ENCODE assay signal across 19 cellular contexts in the genomic region with DNA sequence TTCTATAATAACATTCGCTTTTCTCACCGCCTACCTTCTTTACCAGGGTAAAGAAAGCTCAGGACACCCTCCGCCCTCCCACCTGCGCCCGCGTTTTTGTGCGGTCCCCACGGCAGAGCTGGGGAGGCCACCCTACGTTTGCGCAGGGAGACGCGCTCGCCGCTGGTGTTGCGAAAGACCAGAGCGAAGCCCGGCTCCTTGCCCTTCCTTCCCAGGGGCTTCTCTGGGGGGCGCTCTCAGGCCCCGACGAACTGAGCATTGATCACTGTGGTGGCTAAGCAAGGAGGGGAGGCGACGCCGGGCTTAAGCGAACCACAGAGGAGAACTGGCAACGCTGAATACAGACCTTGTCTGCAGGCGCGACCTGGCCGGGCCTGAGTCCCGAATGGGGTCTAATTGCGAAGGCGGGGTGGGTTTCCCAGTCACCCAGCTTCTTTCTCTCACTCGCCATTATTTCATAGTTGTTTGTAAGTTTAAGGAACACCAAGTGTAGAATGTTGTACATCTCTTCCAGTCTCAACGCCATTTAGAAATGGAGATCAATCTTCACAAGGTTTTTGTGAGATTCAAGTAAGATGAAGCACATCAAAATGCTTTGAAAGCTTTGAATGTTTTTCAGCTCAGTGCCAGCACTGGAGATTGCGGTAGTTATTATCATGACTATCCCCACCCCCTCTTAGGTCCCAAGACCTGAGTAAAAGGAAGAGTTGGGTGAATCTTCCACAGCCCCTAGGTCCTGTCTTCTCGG. TPM values are rescaled to one million over a fixed set of nuclear protein-coding genes. Genes with fewer than 3 reads are reported as not detected.
DNase-seq lines count a peak whose midpoint lies in the region; ATAC-seq, FAIRE-seq and TF ChIP-seq lines count a peak whose summit lies in the region.
"Had no signal": no experiment of that assay in that cellular context is flagged by ENCODE, and none has a peak within 500 bp of the region (broad histone marks: within the 10 kb centered on the region; RNA-seq: fewer than 3 reads in every experiment).

No MANE protein-coding gene starts in this region.

- BruUV-seq in endothelial cell of umbilical vein (replicated peaks; lab: Mats Ljungman, UMichigan) = no TSS peak
- no TSS peak for BruUV-seq in OCI-LY7 (replicated peaks; lab: Mats Ljungman, UMichigan)

- no peaks in the 10 kb centered on the region for H3K9me3 ChIP-seq in endothelial cell of umbilical vein (replicated peaks; ENCODE audit: control insufficient read depth, insufficient read depth, low read length)
- H3K9me3 ChIP-seq in OCI-LY7 (ENCODE audit: low read length) = no peaks in the 10 kb centered on the region
- H3K9me3 ChIP-seq: neutrophil had no signal

- no peaks in the 10 kb centered on the region for H3K9me3 Mint-ChIP-seq in osteocyte (ENCODE audit: unreplicated experiment)
- no peaks in the 10 kb centered on the region for H3K9me3 Mint-ChIP-seq in stimulated activated memory B cell treated with anti-CD40 and anti-IgM and Interleukin-4, amounts not matched to agents 10 μg/mL and 1 μg/mL and 100 μg/mL, for 72 hours
- H3K9me3 Mint-ChIP-seq: activated naive CD4-positive, alpha-beta T cell treated with anti-CD3 and anti-CD28 coated beads for 36 hours had no signal

- no peak overlapping the region for H3K4me3 ChIP-seq in endothelial cell of umbilical vein (replicated peaks in 1 of 3; ENCODE audit: insufficient read depth in 1 of 3, low read depth in 1 of 3, low read length in 3 of 3)
- H3K4me3 ChIP-seq in OCI-LY7 (ENCODE audit: low read depth, low read length, poor library complexity, severe bottlenecking) = no peak overlapping the region

- FAIRE-seq in GM19239 (lab: Jason Lieb, UNC) (no peak), endothelial cell of umbilical vein (lab: Jason Lieb, UNC) (no peak)
- FAIRE-seq: small intestine had no signal

- intact Hi-C loops in endothelial cell of umbilical vein (cut with micrococcal nuclease) = loop anchor here (5.0 kb wide), 1 partner anchor 136 kb away; no protein-coding TSS in a partner anchor
- intact Hi-C loops in OCI-LY7 (cut with micrococcal nuclease; ENCODE audit: unreplicated experiment) = no loop called here

- H3K27me3 ChIP-seq in endothelial cell of umbilical vein (ENCODE audit: control insufficient read depth in 2 of 2, insufficient read depth in 2 of 2, low read length in 2 of 2) = peaks cover 90 to 93% of the 10 kb centered on the region in 2 experiments

- dilution Hi-C loops in endothelial cell of umbilical vein (cut with MboI; ENCODE audit: extremely low pct_ligation_motif_present, low sequenced_read_pairs) = no loop called here

- H2AFZ ChIP-seq in endothelial cell of umbilical vein (ENCODE audit: low read depth, low read length) = no peak overlapping the region
- no peak overlapping the region for H2AFZ ChIP-seq in OCI-LY7 (ENCODE audit: low read length)

- H3K36me3 Mint-ChIP-seq in osteocyte (ENCODE audit: unreplicated experiment) = no peaks in the 10 kb centered on the region
- no peaks in the 10 kb centered on the region for H3K36me3 Mint-ChIP-seq in stimulated activated memory B cell treated with anti-CD40 and anti-IgM and Interleukin-4, amounts not matched to agents 10 μg/mL and 1 μg/mL and 100 μg/mL, for 72 hours

- no peak for TF ChIP-seq CTCF in endothelial cell of umbilical vein (IDR thresholded peaks at IDR 0.05; ENCODE audit: extremely low read depth in 1 of 2, insufficient read depth in 1 of 2, low read depth in 1 of 2, low read length in 2 of 2)
- TF ChIP-seq CTCF in osteocyte (IDR thresholded peaks at IDR 0.05) = no peak
- no peak for TF ChIP-seq CTCF in OCI-LY7 (conservative IDR thresholded peaks at IDR 0.05; ENCODE audit: low read length)

- POLR2A ChIA-PET in endothelial cell of umbilical vein (lab: Charles Lee) (no interaction called here), OCI-LY7 (lab: Charles Lee) (interaction anchor here (0.6 kb wide), 2 partner anchors 289 to 882 kb away, joined by 3 read pairs; no protein-coding TSS in a partner anchor)

- H3K4me1 Mint-ChIP-seq in osteocyte (ENCODE audit: unreplicated experiment) = peaks cover 22% of the 10 kb centered on the region
- no peaks in the 10 kb centered on the region for H3K4me1 Mint-ChIP-seq in stimulated activated memory B cell treated with anti-CD40 and anti-IgM and Interleukin-4, amounts not matched to agents 10 μg/mL and 1 μg/mL and 100 μg/mL, for 72 hours

- H3K4me3 Mint-ChIP-seq in osteocyte (ENCODE audit: unreplicated experiment) = no peak overlapping the region
- H3K4me3 Mint-ChIP-seq in stimulated activated memory B cell treated with anti-CD40 and anti-IgM and Interleukin-4, amounts not matched to agents 10 μg/mL and 1 μg/mL and 100 μg/mL, for 72 hours = no peak overlapping the region
- H3K4me3 Mint-ChIP-seq: activated naive CD4-positive, alpha-beta T cell treated with anti-CD3 and anti-CD28 coated beads for 36 hours had no signal

- peaks cover 75% of the 10 kb centered on the region for H3K27me3 Mint-ChIP-seq in osteocyte (ENCODE audit: unreplicated experiment)
- peaks cover 82% of the 10 kb centered on the region for H3K27me3 Mint-ChIP-seq in stimulated activated memory B cell treated with anti-CD40 and anti-IgM and Interleukin-4, amounts not matched to agents 10 μg/mL and 1 μg/mL and 100 μg/mL, for 72 hours

- TF ChIP-seq POLR2A in endothelial cell of umbilical vein (IDR thresholded peaks at IDR 0.05; ENCODE audit: low read depth, low read length) = no peak

- no peaks in the 10 kb centered on the region for H3K9me2 ChIP-seq in OCI-LY7 (ENCODE audit: insufficient read depth, low read length)

- DNase-seq in NCI-H2107 (lab: John Stamatoyannopoulos, UW) (peak; percentile 51), NCI-H2107 treated with DMSO at 0.1 percent for 48 hours (lab: John Stamatoyannopoulos, UW; ENCODE audit: unreplicated experiment) (no peak), GM19239 (ENCODE audit: insufficient read length, low spot score) (peak; percentile 4), endothelial cell of umbilical vein (ENCODE audit: low read depth, low spot score) (no peak), osteocyte (ENCODE audit: extremely low spot score, unreplicated experiment) (peak; percentile 77), OCI-LY7 (ENCODE audit: low spot score) (no peak)
- DNase-seq: 8988T; activated naive CD4-positive, alpha-beta T cell treated with anti-CD3 and anti-CD28 coated beads for 36 hours; C1 segment of cervical spinal cord; dorsolateral prefrontal cortex; KBM-7; NCI-H1105 treated with DMSO at 0.1 percent for 48 hours; NCI-H446 treated with DMSO at 0.1 percent for 48 hours; PC-9; small intestine; stimulated activated naive CD8-positive, alpha-beta T cell treated with anti-CD3 and anti-CD28 coated beads, Interleukin-15, Interleukin-2, amounts not matched to agents 100 U/mL and 50 U/mL, for 24 hours had no signal

- no peaks in the 10 kb centered on the region for H3K36me3 ChIP-seq in endothelial cell of umbilical vein (ENCODE audit: control insufficient read depth in 2 of 2, extremely low read depth in 1 of 2, insufficient read depth in 2 of 2, low read length in 2 of 2)
- no peaks in the 10 kb centered on the region for H3K36me3 ChIP-seq in OCI-LY7 (ENCODE audit: insufficient read depth, low read length)
- H3K36me3 ChIP-seq: neutrophil had no signal

- CTCF ChIA-PET in endothelial cell of umbilical vein (lab: Charles Lee) (interaction anchor here (0.9 to 2.6 kb wide), 3 partner anchors 18 to 628 kb away, joined by 3 to 11 read pairs (median 10); no protein-coding TSS in a partner anchor), OCI-LY7 (lab: Charles Lee; ENCODE audit: unreplicated experiment) (no interaction called here)

- no peak overlapping the region for H3K27ac Mint-ChIP-seq in osteocyte (ENCODE audit: unreplicated experiment)
- no peak overlapping the region for H3K27ac Mint-ChIP-seq in stimulated activated memory B cell treated with anti-CD40 and anti-IgM and Interleukin-4, amounts not matched to agents 10 μg/mL and 1 μg/mL and 100 μg/mL, for 72 hours
- H3K27ac Mint-ChIP-seq: activated naive CD4-positive, alpha-beta T cell treated with anti-CD3 and anti-CD28 coated beads for 36 hours had no signal

- H3K79me2 ChIP-seq in endothelial cell of umbilical vein (ENCODE audit: control insufficient read depth, insufficient read depth, low read length) = no peaks in the 10 kb centered on the region
- H3K79me2 ChIP-seq in OCI-LY7 (ENCODE audit: insufficient read depth, low read depth, low read length) = no peaks in the 10 kb centered on the region

- ATAC-seq in stimulated activated memory B cell treated with anti-CD40 and anti-IgM and Interleukin-4, amounts not matched to agents 10 μg/mL and 1 μg/mL and 100 μg/mL, for 72 hours = no peak
- ATAC-seq in GM18517 (IDR thresholded peaks at IDR 0.05; ENCODE audit: unreplicated experiment) = no peak
- ATAC-seq: stimulated activated naive CD8-positive, alpha-beta T cell treated with anti-CD3 and anti-CD28 coated beads, Interleukin-15, Interleukin-2, amounts not matched to agents 100 U/mL and 50 U/mL, for 24 hours had no signal

- no peak overlapping the region for H3K4me2 ChIP-seq in endothelial cell of umbilical vein (ENCODE audit: insufficient read depth, low read length)
- H3K4me2 ChIP-seq in OCI-LY7 (ENCODE audit: low read length) = no peak overlapping the region

- peaks cover 6% of the 10 kb centered on the region for H3K4me1 ChIP-seq in endothelial cell of umbilical vein (ENCODE audit: control insufficient read depth, extremely low read depth, insufficient read depth, low read length)
- no peaks in the 10 kb centered on the region for H3K4me1 ChIP-seq in OCI-LY7 (ENCODE audit: insufficient read depth, low read length, poor library complexity, severe bottlenecking)

- no peaks in the 10 kb centered on the region for H4K20me1 ChIP-seq in endothelial cell of umbilical vein (replicated peaks; ENCODE audit: control insufficient read depth, extremely low read depth, insufficient read depth, low read length)
- no peaks in the 10 kb centered on the region for H4K20me1 ChIP-seq in OCI-LY7 (ENCODE audit: insufficient read depth, low read length)

- H3K9ac ChIP-seq in endothelial cell of umbilical vein (replicated peaks; ENCODE audit: extremely low read depth, insufficient read depth, low read length) = no peak overlapping the region

- no peaks in the 10 kb centered on the region for H3K9me1 ChIP-seq in endothelial cell of umbilical vein (replicated peaks; ENCODE audit: control insufficient read depth, extremely low read depth, insufficient read depth, low read length)

- H3K27ac ChIP-seq in endothelial cell of umbilical vein (ENCODE audit: insufficient read depth, low read depth, low read length) (no peak overlapping the region), OCI-LY7 (ENCODE audit: low read depth, low read length, poor library complexity, severe bottlenecking) (no peak overlapping the region)
- H3K27ac ChIP-seq: dorsolateral prefrontal cortex, neutrophil, PC-9 had no signal

RNA-seq across cellular contexts. Expression of a gene that starts 1.7 kb away (rescaled TPM):
- total RNA-seq in endothelial cell of umbilical vein = not detected in 2 replicates
- not detected in 2 replicates for polyA plus RNA-seq in endothelial cell of umbilical vein
- polyA plus RNA-seq in endothelial cell of umbilical vein (2011; cell fraction: cytosol; rRNA removed) = not detected in 2 replicates
- not detected in 2 replicates for polyA plus RNA-seq in endothelial cell of umbilical vein (2011; cell fraction: nucleus; rRNA removed)
- not detected in 2 replicates for polyA plus RNA-seq in endothelial cell of umbilical vein (2012)
- polyA minus RNA-seq in endothelial cell of umbilical vein = not detected in 2 replicates
- not detected for polyA minus RNA-seq in endothelial cell of umbilical vein (2011; cell fraction: cytosol; rRNA and poly(A)+ RNA removed)
- not detected in 2 replicates for polyA minus RNA-seq in endothelial cell of umbilical vein (2011; cell fraction: nucleus; rRNA and poly(A)+ RNA removed)
- total RNA-seq in osteocyte = not detected in 2 replicates
- not detected in 2 replicates for total RNA-seq in OCI-LY7 (2014; rRNA removed; shearing (Covaris generic))
- total RNA-seq in OCI-LY7 (2022) = not detected in 2 replicates
- total RNA-seq: activated naive CD4-positive, alpha-beta T cell treated with anti-CD3 and anti-CD28 coated beads for 36 hours; PC-9 had no signal

Comparison
In these comparisons a context has a peak if more than half of its experiments do, and no peak if none do; other contexts are left out.
1. DNase-seq: peak in NCI-H2107 (single experiment), GM19239 (single experiment) and osteocyte (single experiment); none in NCI-H2107 treated with DMSO at 0.1 percent for 48 hours (single experiment), endothelial cell of umbilical vein (single experiment) and OCI-LY7 (single experiment).